ENCODE assay signal across 22 cellular contexts in the genomic region with DNA sequence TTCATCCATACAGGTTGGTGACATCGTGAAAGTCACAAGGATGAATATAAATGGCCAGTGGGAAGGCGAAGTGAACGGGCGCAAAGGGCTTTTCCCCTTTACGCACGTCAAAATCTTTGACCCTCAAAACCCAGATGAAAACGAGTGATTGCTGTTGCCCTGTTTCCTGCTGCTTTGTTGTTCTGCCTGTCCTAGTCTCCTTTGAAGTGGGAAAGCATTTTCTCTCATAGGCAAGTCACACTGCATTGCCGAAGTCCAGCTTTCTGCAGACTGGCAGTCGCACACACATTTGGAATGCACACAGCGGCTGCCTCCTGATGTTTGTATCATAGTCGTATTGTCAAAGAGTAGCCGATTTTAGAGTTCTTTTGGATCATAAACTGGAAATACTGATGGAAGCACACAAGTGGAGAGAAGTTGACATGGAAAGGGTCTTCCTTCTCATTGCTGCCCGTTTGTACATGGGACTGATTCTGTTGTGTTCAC. TPM values are rescaled to one million over a fixed set of nuclear protein-coding genes. Genes with fewer than 3 reads are reported as not detected.
DNase-seq lines count a peak whose midpoint lies in the region; ATAC-seq and TF ChIP-seq lines count a peak whose summit lies in the region.
"Had no signal": no experiment of that assay in that cellular context is flagged by ENCODE, and none has a peak within 500 bp of the region (broad histone marks: within the 10 kb centered on the region; RNA-seq: fewer than 3 reads in every experiment).

No MANE protein-coding gene starts in this region.

- CTCF ChIA-PET in CD8-positive, alpha-beta memory T cell (lab: Charles Lee) = interaction anchor here (1.6 kb wide), 1 partner anchor 11 kb away, joined by 10 read pairs; no protein-coding TSS in a partner anchor
- CTCF ChIA-PET in activated CD8-positive, alpha-beta memory T cell treated with anti-CD3 and anti-CD28 coated beads, Interleukin-2, amount 10 ng/mL, durations not matched to agents 7 days and 5 days (lab: Charles Lee) = no interaction called here

- peaks cover 9 to 71% (median 12%) of the 10 kb centered on the region in 3 donors for H3K36me3 Mint-ChIP-seq in CD8-positive, alpha-beta memory T cell
- peaks cover 34% of the 10 kb centered on the region for H3K36me3 Mint-ChIP-seq in activated CD8-positive, alpha-beta memory T cell treated with anti-CD3 and anti-CD28 coated beads, Interleukin-2, amount 10 ng/mL, durations not matched to agents 7 days and 5 days

- H4K91ac ChIP-seq in neuronal stem cell (ENCODE audit: low read depth, low read length, poor library complexity) = no peak overlapping the region

- peaks cover 2% of the 10 kb centered on the region for H3K79me1 ChIP-seq in neuronal stem cell (ENCODE audit: low read depth, low read length)

- intact Hi-C loops in colonic mucosa (cut with DNase I) = loop anchor here (5.0 kb wide), 1 partner anchor 32 kb away; the partner anchor contains the start of gene CRKL

- POLR2A ChIA-PET in CD8-positive, alpha-beta memory T cell (lab: Charles Lee) = no interaction called here

- H3K4me3 ChIP-seq in CD8-positive, alpha-beta memory T cell (ENCODE audit: low read length) = no peak overlapping the region
- no peak overlapping the region for H3K4me3 ChIP-seq in Jurkat, Clone E6-1 (ENCODE audit: low read length)
- no peak overlapping the region for H3K4me3 ChIP-seq in colonic mucosa
- no peak overlapping the region for H3K4me3 ChIP-seq in neuronal stem cell (ENCODE audit: low read length in 2 of 2)
- H3K4me3 ChIP-seq: prostate gland, spleen, tibial nerve had no signal

- H2BK5ac ChIP-seq in neuronal stem cell (ENCODE audit: low read length) = no peak overlapping the region

- H2BK12ac ChIP-seq in neuronal stem cell (ENCODE audit: low read length) = no peak overlapping the region

- H3K27me3 ChIP-seq in CD8-positive, alpha-beta memory T cell (ENCODE audit: insufficient read depth, low read length, poor library complexity, severe bottlenecking) = no peaks in the 10 kb centered on the region
- H3K27me3 ChIP-seq in colonic mucosa (no peaks in the 10 kb centered on the region), neuronal stem cell (ENCODE audit: control insufficient read depth in 3 of 3, insufficient read depth in 3 of 3, low read depth in 1 of 3, low read length in 3 of 3) (no peaks in the 10 kb centered on the region)
- H3K27me3 ChIP-seq: spleen, tibial nerve had no signal

- no peak overlapping the region for H3K4ac ChIP-seq in neuronal stem cell (ENCODE audit: low read length)

- peak in 1 of 5 donors; percentile 8 for DNase-seq in CD8-positive, alpha-beta memory T cell
- peak; percentile 9 for DNase-seq in Jurkat, Clone E6-1 (ENCODE audit: low read depth, low spot score)
- DNase-seq in colonic mucosa (no peak), neuronal stem cell (ENCODE audit: low spot score) (no peak)
- no peak for DNase-seq in activated CD8-positive, alpha-beta memory T cell treated with anti-CD3 and anti-CD28 coated beads, Interleukin-2, amount 10 ng/mL, durations not matched to agents 7 days and 5 days
- DNase-seq: activated effector memory CD4-positive, alpha-beta T cell treated with Interleukin-2 at 50 U/mL for 16 hours; AML-193; amygdala; KG1; kidney glomerular epithelial cell; NCI-H1930; NCI-H345; spleen; stimulated activated CD4-positive, alpha-beta T cell treated with anti-CD3 and anti-CD28 coated beads, Interleukin-4, amount 100 ng/mL, for 24 hours; T-helper 9 cell had no signal

- no peak overlapping the region for H3K4me3 Mint-ChIP-seq in CD8-positive, alpha-beta memory T cell
- H3K4me3 Mint-ChIP-seq in activated CD8-positive, alpha-beta memory T cell treated with anti-CD3 and anti-CD28 coated beads, Interleukin-2, amount 10 ng/mL, durations not matched to agents 7 days and 5 days = no peak overlapping the region
- H3K4me3 Mint-ChIP-seq: stimulated activated naive CD8-positive, alpha-beta T cell treated with anti-CD3 and anti-CD28 coated beads, Interleukin-15, Interleukin-2, amounts not matched to agents 100 ng/mL and 50 ng/mL, for 24 hours had no signal

- H3K4me1 Mint-ChIP-seq in CD8-positive, alpha-beta memory T cell = peaks cover 33 to 46% (median 42%) of the 10 kb centered on the region in 3 donors
- peaks cover 21% of the 10 kb centered on the region for H3K4me1 Mint-ChIP-seq in activated CD8-positive, alpha-beta memory T cell treated with anti-CD3 and anti-CD28 coated beads, Interleukin-2, amount 10 ng/mL, durations not matched to agents 7 days and 5 days

- ATAC-seq in activated CD8-positive, alpha-beta memory T cell treated with anti-CD3 and anti-CD28 coated beads, Interleukin-2, amount 10 ng/mL, durations not matched to agents 7 days and 5 days = no peak
- ATAC-seq in HG02763 (IDR thresholded peaks at IDR 0.05; ENCODE audit: unreplicated experiment) = no peak
- ATAC-seq in GM21717 (IDR thresholded peaks at IDR 0.05; ENCODE audit: unreplicated experiment) = no peak
- ATAC-seq: Panc1 had no signal

- no peaks in the 10 kb centered on the region for H3K9me3 ChIP-seq in CD8-positive, alpha-beta memory T cell (ENCODE audit: low read length)
- H3K9me3 ChIP-seq in colonic mucosa (no peaks in the 10 kb centered on the region), neuronal stem cell (replicated peaks in 1 of 2; ENCODE audit: control insufficient read depth in 2 of 2, insufficient read depth in 1 of 2, low read depth in 1 of 2, low read length in 2 of 2) (no peaks in the 10 kb centered on the region)
- H3K9me3 ChIP-seq: prostate gland, spleen, tibial nerve had no signal

- peak overlapping the region in 5 of 8 donors; percentile 10 to 77 (median 23) for H3K27ac Mint-ChIP-seq in CD8-positive, alpha-beta memory T cell
- no peak overlapping the region for H3K27ac Mint-ChIP-seq in activated CD8-positive, alpha-beta memory T cell treated with anti-CD3 and anti-CD28 coated beads, Interleukin-2, amount 10 ng/mL, durations not matched to agents 7 days and 5 days
- H3K27ac Mint-ChIP-seq: stimulated activated naive CD8-positive, alpha-beta T cell treated with anti-CD3 and anti-CD28 coated beads, Interleukin-15, Interleukin-2, amounts not matched to agents 100 ng/mL and 50 ng/mL, for 24 hours had no signal

- no peak overlapping the region for H3K18ac ChIP-seq in neuronal stem cell (ENCODE audit: low read length)

- no peaks in the 10 kb centered on the region for H3K9me3 Mint-ChIP-seq in CD8-positive, alpha-beta memory T cell
- H3K9me3 Mint-ChIP-seq in activated CD8-positive, alpha-beta memory T cell treated with anti-CD3 and anti-CD28 coated beads, Interleukin-2, amount 10 ng/mL, durations not matched to agents 7 days and 5 days (ENCODE audit: low read depth) = no peaks in the 10 kb centered on the region
- H3K9me3 Mint-ChIP-seq: stimulated activated naive CD8-positive, alpha-beta T cell treated with anti-CD3 and anti-CD28 coated beads, Interleukin-15, Interleukin-2, amounts not matched to agents 100 ng/mL and 50 ng/mL, for 24 hours had no signal

- H3K9ac ChIP-seq in colonic mucosa (ENCODE audit: low read depth in 2 of 2, low read length in 2 of 2) = peak overlapping the region in 1 of 2 donors; percentile 21
- H3K9ac ChIP-seq in neuronal stem cell (ENCODE audit: low read depth, low read length, poor library complexity) = no peak overlapping the region

- no peak for TF ChIP-seq CTCF in colonic mucosa (IDR thresholded peaks at IDR 0.05)

- no peak overlapping the region for H3K27ac ChIP-seq in CD8-positive, alpha-beta memory T cell (ENCODE audit: low read depth, low read length)
- peak overlapping the region; percentile 78 for H3K27ac ChIP-seq in colonic mucosa
- no peak overlapping the region for H3K27ac ChIP-seq in neuronal stem cell (replicated peaks; ENCODE audit: low read length)
- H3K27ac ChIP-seq: spleen, tibial nerve had no signal

- no peaks in the 10 kb centered on the region for H3K27me3 Mint-ChIP-seq in CD8-positive, alpha-beta memory T cell
- H3K27me3 Mint-ChIP-seq in activated CD8-positive, alpha-beta memory T cell treated with anti-CD3 and anti-CD28 coated beads, Interleukin-2, amount 10 ng/mL, durations not matched to agents 7 days and 5 days = no peaks in the 10 kb centered on the region
- H3K27me3 Mint-ChIP-seq: stimulated activated naive CD8-positive, alpha-beta T cell treated with anti-CD3 and anti-CD28 coated beads, Interleukin-15, Interleukin-2, amounts not matched to agents 100 ng/mL and 50 ng/mL, for 24 hours had no signal

- no peak overlapping the region for H2BK15ac ChIP-seq in neuronal stem cell (ENCODE audit: low read length)

- no peak overlapping the region for H2AFZ ChIP-seq in neuronal stem cell (ENCODE audit: low read length)

- H3K4me2 ChIP-seq in neuronal stem cell (ENCODE audit: insufficient read depth, low read length, poor library complexity, severe bottlenecking) = no peak overlapping the region

- no peak overlapping the region for H4K8ac ChIP-seq in neuronal stem cell (ENCODE audit: low read depth, low read length)

- no peak overlapping the region for H3K14ac ChIP-seq in neuronal stem cell (ENCODE audit: low read length)

- no peak overlapping the region for H2AK5ac ChIP-seq in neuronal stem cell (ENCODE audit: low read depth, low read length)

- H3K4me1 ChIP-seq in CD8-positive, alpha-beta memory T cell (ENCODE audit: insufficient read depth, low read length) = peaks cover 6% of the 10 kb centered on the region
- H3K4me1 ChIP-seq in colonic mucosa (peaks cover 23% of the 10 kb centered on the region), neuronal stem cell (ENCODE audit: control insufficient read depth in 2 of 2, insufficient read depth in 1 of 2, low read depth in 1 of 2, low read length in 2 of 2) (no peaks in the 10 kb centered on the region)

- peaks cover 44% of the 10 kb centered on the region for H3K36me3 ChIP-seq in CD8-positive, alpha-beta memory T cell (ENCODE audit: insufficient read depth, low read length)
- H3K36me3 ChIP-seq in colonic mucosa (no peaks in the 10 kb centered on the region), neuronal stem cell (replicated peaks in 1 of 2; ENCODE audit: control insufficient read depth in 2 of 2, insufficient read depth in 2 of 2, low read length in 2 of 2) (peaks cover 28 to 94% of the 10 kb centered on the region in 2 donors)

- H3K23ac ChIP-seq in neuronal stem cell (ENCODE audit: low read depth, low read length, poor library complexity) = peak overlapping the region; percentile 6

- H2BK120ac ChIP-seq in neuronal stem cell (ENCODE audit: low read depth, low read length) = no peak overlapping the region

- no CpG with 5 or more reads among the region's 13 CpGs for WGBS in neuronal stem cell (ENCODE audit: extremely low coverage in 2 of 2, insufficient read length in 2 of 2, insufficient replicate concordance in 1 of 2), 2 donors

RNA-seq across cellular contexts. Expression of gene AIFM3, which starts 17.3 kb away (rescaled TPM):
- under 1 TPM; 0.16 to 0.33 TPM for total RNA-seq in CD8-positive, alpha-beta memory T cell
- not detected for polyA plus RNA-seq in CD8-positive, alpha-beta memory T cell
- polyA plus RNA-seq in Jurkat, Clone E6-1 (2012; ENCODE audit: insufficient read depth, insufficient read length) = not detected
- 100 to 1,000 TPM in 1 of 2 donors, 10 to 100 TPM in 1; 76.9 to 156 TPM for total RNA-seq in colonic mucosa
- polyA plus RNA-seq in neuronal stem cell (2013, experiment 1 of 2) = 3.9 TPM
- polyA plus RNA-seq in neuronal stem cell (2013, experiment 2 of 2) = 4.0 TPM
- under 1 TPM; 0.66 to 0.67 TPM for total RNA-seq in activated CD8-positive, alpha-beta memory T cell treated with anti-CD3 and anti-CD28 coated beads, Interleukin-2, amount 10 ng/mL, durations not matched to agents 7 days and 5 days
- total RNA-seq: lung microvascular endothelial cell had no signal

RNA-seq across cellular contexts. Expression of gene LZTR1, which starts 32.4 kb away (rescaled TPM):
- total RNA-seq in CD8-positive, alpha-beta memory T cell = 10 to 100 TPM; 75.0 to 78.7 TPM
- 17.1 TPM for polyA plus RNA-seq in CD8-positive, alpha-beta memory T cell
- 45.9 TPM for polyA plus RNA-seq in Jurkat, Clone E6-1 (2012; ENCODE audit: insufficient read depth, insufficient read length)
- 10 to 100 TPM; 31.6 to 61.7 TPM for total RNA-seq in colonic mucosa
- polyA plus RNA-seq in neuronal stem cell (2013, experiment 1 of 2) = 16.5 TPM
- 16.1 TPM for polyA plus RNA-seq in neuronal stem cell (2013, experiment 2 of 2)
- 10 to 100 TPM; 69.3 to 78.0 TPM for total RNA-seq in activated CD8-positive, alpha-beta memory T cell treated with anti-CD3 and anti-CD28 coated beads, Interleukin-2, amount 10 ng/mL, durations not matched to agents 7 days and 5 days

RNA-seq across cellular contexts. Expression of gene CRKL, which starts 32.5 kb away (rescaled TPM):
- 10 to 100 TPM; 94.0 to 98.1 TPM for total RNA-seq in CD8-positive, alpha-beta memory T cell
- 54.5 TPM for polyA plus RNA-seq in CD8-positive, alpha-beta memory T cell
- polyA plus RNA-seq in Jurkat, Clone E6-1 (2012; ENCODE audit: insufficient read depth, insufficient read length) = 28.4 TPM
- total RNA-seq in colonic mucosa = 10 to 100 TPM; 63.6 to 82.5 TPM
- polyA plus RNA-seq in neuronal stem cell (2013, experiment 1 of 2) = 72.3 TPM
- 74.4 TPM for polyA plus RNA-seq in neuronal stem cell (2013, experiment 2 of 2)
- 10 to 100 TPM; 89.5 to 90.8 TPM for total RNA-seq in activated CD8-positive, alpha-beta memory T cell treated with anti-CD3 and anti-CD28 coated beads, Interleukin-2, amount 10 ng/mL, durations not matched to agents 7 days and 5 days

RNA-seq across cellular contexts. Expression of gene THAP7, which starts 52.2 kb away (rescaled TPM):
- 10 to 100 TPM; 43.9 TPM for total RNA-seq in CD8-positive, alpha-beta memory T cell
- 42.8 TPM for polyA plus RNA-seq in CD8-positive, alpha-beta memory T cell
- 61.4 TPM for polyA plus RNA-seq in Jurkat, Clone E6-1 (2012; ENCODE audit: insufficient read depth, insufficient read length)
- total RNA-seq in colonic mucosa = 10 to 100 TPM; 12.9 to 23.3 TPM
- 26.5 TPM for polyA plus RNA-seq in neuronal stem cell (2013, experiment 1 of 2)
- 28.4 TPM for polyA plus RNA-seq in neuronal stem cell (2013, experiment 2 of 2)
- total RNA-seq in activated CD8-positive, alpha-beta memory T cell treated with anti-CD3 and anti-CD28 coated beads, Interleukin-2, amount 10 ng/mL, durations not matched to agents 7 days and 5 days = 10 to 100 TPM; 25.9 to 28.7 TPM

Comparison
In these comparisons a context has a peak if more than half of its experiments do, and no peak if none do; other contexts are left out.
1. RNA of gene AIFM3, which starts 17.3 kb away (total RNA-seq): 76.9 to 156 TPM in colonic mucosa; 0.66 to 0.67 TPM in activated CD8-positive, alpha-beta memory T cell treated with anti-CD3 and anti-CD28 coated beads, Interleukin-2, amount 10 ng/mL, durations not matched to agents 7 days and 5 days and 0.16 to 0.33 TPM in CD8-positive, alpha-beta memory T cell; every median in the first group is over 10 times any median in the second.